In genomic region chr1:7784492-7785071, GRCh38 we compare ENCODE assay signal across 8 cellular contexts. TPM values are rescaled to one million over a fixed set of nuclear protein-coding genes. Genes with fewer than 3 reads are reported as not detected.
DNase-seq lines count a peak whose midpoint lies in the region; ATAC-seq and TF ChIP-seq lines count a peak whose summit lies in the region.

No MANE protein-coding gene starts in this region.

- no peak for TF ChIP-seq CTCF in activated CD8-positive, alpha-beta T cell treated with anti-CD3 and anti-CD28 coated beads for 36 hours (IDR thresholded peaks at IDR 0.05)
- no peak for TF ChIP-seq CTCF in hepatocyte (IDR thresholded peaks at IDR 0.05; ENCODE audit: poor library complexity)

- H4K20me1 ChIP-seq in hepatocyte (ENCODE audit: insufficient read depth, poor library complexity, severe bottlenecking): no peaks in the 10 kb centered on the region

- peaks cover 24% of the 10 kb centered on the region for H3K4me1 Mint-ChIP-seq in activated CD8-positive, alpha-beta T cell treated with anti-CD3 and anti-CD28 coated beads for 36 hours (ENCODE audit: low read depth)

- peak overlapping the region; percentile 84 for H2AFZ ChIP-seq in hepatocyte

- no peaks in the 10 kb centered on the region for H3K9me3 Mint-ChIP-seq in activated CD8-positive, alpha-beta T cell treated with anti-CD3 and anti-CD28 coated beads for 36 hours

- no peak for ATAC-seq in activated CD8-positive, alpha-beta T cell treated with anti-CD3 and anti-CD28 coated beads for 36 hours
- ATAC-seq in GM19395 (IDR thresholded peaks at IDR 0.05; ENCODE audit: unreplicated experiment): no peak

- peak overlapping the region; percentile 81 to 93 (median 86) for H3K9ac ChIP-seq in skeletal muscle tissue (ENCODE audit: low read depth in 1 of 3, low read length in 3 of 3)

- H3K79me2 ChIP-seq in hepatocyte: no peaks in the 10 kb centered on the region

- H3K27me3 ChIP-seq in H7 (ENCODE audit: control insufficient read depth, insufficient read depth, low read length): peaks cover 9% of the 10 kb centered on the region
- H3K27me3 ChIP-seq in hepatocyte: no peaks in the 10 kb centered on the region
- no peaks in the 10 kb centered on the region for H3K27me3 ChIP-seq in skeletal muscle tissue (ENCODE audit: control insufficient read depth in 3 of 3, insufficient read depth in 3 of 3, low read length in 3 of 3)

- H3K27ac Mint-ChIP-seq in activated CD8-positive, alpha-beta T cell treated with anti-CD3 and anti-CD28 coated beads for 36 hours: no peak overlapping the region

- H3K4me2 ChIP-seq in hepatocyte: peak overlapping the region; percentile 79

- CTCF ChIA-PET in activated CD8-positive, alpha-beta T cell treated with anti-CD3 and anti-CD28 coated beads for 36 hours (lab: Charles Lee): no interaction called here

- H3K27ac ChIP-seq in hepatocyte (peak overlapping the region; percentile 82), skeletal muscle tissue (ENCODE audit: low read depth, low read length) (peak overlapping the region; percentile 96)

- 77% methylated on average over 38 of the region's 52 CpGs for WGBS in hepatocyte (ENCODE audit: low lambda C conversion rate, missing lambda C conversion rate)

- intact Hi-C loops in activated CD8-positive, alpha-beta T cell treated with anti-CD3 and anti-CD28 coated beads for 36 hours (cut with micrococcal nuclease): no loop called here

- peak overlapping the region; percentile 50 for H3K4me3 Mint-ChIP-seq in activated CD8-positive, alpha-beta T cell treated with anti-CD3 and anti-CD28 coated beads for 36 hours

- H3K4me3 ChIP-seq in H7 (ENCODE audit: insufficient read depth, low read depth, low read length) (peak overlapping the region; percentile 21), hepatocyte (no peak overlapping the region), skeletal muscle tissue (ENCODE audit: low read length in 3 of 3) (peak overlapping the region; percentile 67 to 85 (median 82))

- peak; percentile 38 for DNase-seq in H7
- DNase-seq in activated CD8-positive, alpha-beta T cell treated with anti-CD3 and anti-CD28 coated beads for 36 hours: no peak
- DNase-seq in hepatocyte (ENCODE audit: low spot score): no peak
- no peak for DNase-seq in NCI-H69 (lab: John Stamatoyannopoulos, UW)
- DNase-seq in GDM1 (lab: John Stamatoyannopoulos, UW): no peak
- DNase-seq in GM03348 (ENCODE audit: low spot score): no peak

- H3K4me1 ChIP-seq in hepatocyte (ENCODE audit: insufficient read depth) (peaks cover 4% of the 10 kb centered on the region), skeletal muscle tissue (ENCODE audit: control insufficient read depth in 3 of 3, insufficient read depth in 3 of 3, low read length in 3 of 3) (peaks cover 12 to 37% (median 20%) of the 10 kb centered on the region in 3 donors)

- peaks cover 13% of the 10 kb centered on the region for H3K36me3 Mint-ChIP-seq in activated CD8-positive, alpha-beta T cell treated with anti-CD3 and anti-CD28 coated beads for 36 hours (ENCODE audit: low read depth)

- H3K9me2 ChIP-seq in hepatocyte (replicated peaks; ENCODE audit: insufficient read depth): no peaks in the 10 kb centered on the region

- H3K27me3 Mint-ChIP-seq in activated CD8-positive, alpha-beta T cell treated with anti-CD3 and anti-CD28 coated beads for 36 hours: no peaks in the 10 kb centered on the region

- peaks cover 4% of the 10 kb centered on the region for H3K36me3 ChIP-seq in H7 (replicated peaks; ENCODE audit: control insufficient read depth, insufficient read depth, low read length)
- H3K36me3 ChIP-seq in hepatocyte (replicated peaks; ENCODE audit: insufficient read depth, low read depth): no peaks in the 10 kb centered on the region
- H3K36me3 ChIP-seq in skeletal muscle tissue (ENCODE audit: control insufficient read depth in 3 of 3, insufficient read depth in 3 of 3, low read length in 3 of 3): peaks cover 28 to 57% (median 45%) of the 10 kb centered on the region in 3 donors

- H3K9me3 ChIP-seq in hepatocyte (ENCODE audit: low read depth) (no peaks in the 10 kb centered on the region), skeletal muscle tissue (ENCODE audit: control insufficient read depth in 3 of 3, low read length in 3 of 3) (no peaks in the 10 kb centered on the region)

- POLR2A ChIA-PET in activated CD8-positive, alpha-beta T cell treated with anti-CD3 and anti-CD28 coated beads for 36 hours (lab: Charles Lee): interaction anchor here (0.6 kb wide), 1 partner anchor 81 kb away, joined by 3 read pairs; no protein-coding TSS in a partner anchor

RNA-seq across cellular contexts. Expression of gene PER3, which starts 0.5 kb away (rescaled TPM):
- 1.2 and 2.8 TPM in 2 replicates for total RNA-seq in H7 (2014; rRNA removed; shearing (Covaris generic))
- 1 to 10 TPM; 2.1 to 2.4 TPM for total RNA-seq in activated CD8-positive, alpha-beta T cell treated with anti-CD3 and anti-CD28 coated beads for 36 hours
- total RNA-seq in hepatocyte (1.9 and 2.4 TPM in 2 replicates), skeletal muscle tissue (11.5 TPM)
- 2.0 and 2.7 TPM in 2 replicates for polyA plus RNA-seq in hepatocyte

RNA-seq across cellular contexts. Expression of gene VAMP3, which starts 13.5 kb away (rescaled TPM):
- 69.0 and 78.4 TPM in 2 replicates for total RNA-seq in H7 (2014; rRNA removed; shearing (Covaris generic))
- total RNA-seq in activated CD8-positive, alpha-beta T cell treated with anti-CD3 and anti-CD28 coated beads for 36 hours: 10 to 100 TPM; 13.2 to 20.9 TPM
- total RNA-seq in hepatocyte: 109 and 532 TPM in 2 replicates
- 69.5 and 82.5 TPM in 2 replicates for polyA plus RNA-seq in hepatocyte
- total RNA-seq in skeletal muscle tissue: 47.0 TPM
